ENCODE assay signal across 17 cellular contexts in genomic region chr9:3948826-3949578, GRCh38.
DNase-seq lines count a peak whose midpoint lies in the region; ATAC-seq and TF ChIP-seq lines count a peak whose summit lies in the region.
"Had no signal": no experiment of that assay in that cellular context is flagged by ENCODE, and none has a peak within 500 bp of the region (broad histone marks: within the 10 kb centered on the region; RNA-seq: fewer than 3 reads in every experiment).

No MANE protein-coding gene starts in this region.

- H3K27me3 ChIP-seq in PC-3 (ENCODE audit: low read length) (no peaks in the 10 kb centered on the region), neural progenitor cell (no peaks in the 10 kb centered on the region), breast epithelium (no peaks in the 10 kb centered on the region)
- H3K27me3 ChIP-seq: cardiac muscle cell had no signal

- no peak overlapping the region for H3K4me3 Mint-ChIP-seq in neural progenitor cell
- no peak overlapping the region for H3K4me3 Mint-ChIP-seq in natural killer cell
- H3K4me3 Mint-ChIP-seq: endodermal cell, T-helper 17 cell had no signal

- H3K9me2 ChIP-seq in PC-3 (replicated peaks; ENCODE audit: low read length): no peaks in the 10 kb centered on the region

- H3K4me1 Mint-ChIP-seq in neural progenitor cell (peaks cover 18% of the 10 kb centered on the region), natural killer cell (no peaks in the 10 kb centered on the region)
- H3K4me1 Mint-ChIP-seq: T-helper 17 cell had no signal

- H2AFZ ChIP-seq in PC-3 (ENCODE audit: low read length): no peak overlapping the region
- H2AFZ ChIP-seq in neural progenitor cell (replicated peaks): no peak overlapping the region
- H2AFZ ChIP-seq: parathyroid adenoma had no signal

- peak overlapping the region; percentile 72 for H3K27ac Mint-ChIP-seq in neural progenitor cell
- no peak overlapping the region for H3K27ac Mint-ChIP-seq in natural killer cell
- H3K27ac Mint-ChIP-seq: endodermal cell, T-helper 17 cell had no signal

- CTCF ChIA-PET in PC-3 (lab: Charles Lee): no interaction called here

- TF ChIP-seq CTCF in PC-3 (conservative IDR thresholded peaks at IDR 0.05; ENCODE audit: low read depth, low read length): no peak
- no peak for TF ChIP-seq CTCF in fibroblast of pulmonary artery (IDR thresholded peaks at IDR 0.05; ENCODE audit: low read length, missing control alignments)
- no peak for TF ChIP-seq CTCF in neural progenitor cell (IDR thresholded peaks at IDR 0.05)
- TF ChIP-seq CTCF in natural killer cell (IDR thresholded peaks at IDR 0.05): no peak
- TF ChIP-seq CTCF in breast epithelium (IDR thresholded peaks at IDR 0.05): no peak

- no peak for TF ChIP-seq POLR2A in breast epithelium (IDR thresholded peaks at IDR 0.05)

- H3K4me3 ChIP-seq in PC-3 (ENCODE audit: low read length): no peak overlapping the region
- H3K4me3 ChIP-seq in fibroblast of pulmonary artery (replicated peaks; ENCODE audit: low read depth, low read length): no peak overlapping the region
- no peak overlapping the region for H3K4me3 ChIP-seq in neural progenitor cell
- no peak overlapping the region for H3K4me3 ChIP-seq in breast epithelium
- H3K4me3 ChIP-seq: cardiac muscle cell had no signal

- DNase-seq in Daoy (ENCODE audit: low read depth) (peak; percentile 35), PC-3 (peak; percentile 11), fibroblast of pulmonary artery (ENCODE audit: low read depth) (peak; percentile 81), neural progenitor cell (ENCODE audit: low spot score) (no peak), superior temporal gyrus (ENCODE audit: extremely low spot score) (no peak), SW480 (ENCODE audit: low spot score) (no peak), natural killer cell (no peak), breast epithelium (ENCODE audit: low spot score in 2 of 2) (no peak)
- DNase-seq: activated gamma-delta T cell treated with Interleukin-2 at 50 U/mL for 16 hours, endodermal cell, GDM1, NCI-H187, NCI-H526, T-helper 17 cell had no signal

- peaks cover 1% of the 10 kb centered on the region for H3K36me3 Mint-ChIP-seq in neural progenitor cell
- no peaks in the 10 kb centered on the region for H3K36me3 Mint-ChIP-seq in natural killer cell

- H3K9me3 Mint-ChIP-seq in neural progenitor cell: no peaks in the 10 kb centered on the region
- H3K9me3 Mint-ChIP-seq in natural killer cell: no peaks in the 10 kb centered on the region
- H3K9me3 Mint-ChIP-seq: endodermal cell had no signal

- H4K20me1 ChIP-seq in PC-3 (ENCODE audit: low read length) (no peaks in the 10 kb centered on the region), neural progenitor cell (ENCODE audit: low read depth) (no peaks in the 10 kb centered on the region)

- H3F3A ChIP-seq in PC-3 (ENCODE audit: low read length, unreplicated experiment) (no peaks in the 10 kb centered on the region), neural progenitor cell (ENCODE audit: low read depth) (peaks cover 29% of the 10 kb centered on the region)

- intact Hi-C loops in PC-3 (cut with micrococcal nuclease) (no loop called here), natural killer cell (cut with micrococcal nuclease) (no loop called here), breast epithelium (cut with DNase I; ENCODE audit: low total_unique reads) (no loop called here)

- H3K79me2 ChIP-seq in PC-3 (ENCODE audit: low read length) (no peaks in the 10 kb centered on the region), neural progenitor cell (ENCODE audit: low read depth) (peaks cover 59% of the 10 kb centered on the region)
- H3K79me2 ChIP-seq: parathyroid adenoma had no signal

- no TSS peak for BruUV-seq in PC-3 (replicated peaks; lab: Mats Ljungman, UMichigan)

- no peaks in the 10 kb centered on the region for H3K27me3 Mint-ChIP-seq in neural progenitor cell (ENCODE audit: insufficient read depth, low read depth)
- H3K27me3 Mint-ChIP-seq in natural killer cell (ENCODE audit: low read depth in 2 of 2): peaks cover 0 to 9% of the 10 kb centered on the region in 2 donors

- no peaks in the 10 kb centered on the region for H3K4me1 ChIP-seq in PC-3 (ENCODE audit: insufficient read depth, low read length)
- H3K4me1 ChIP-seq in neural progenitor cell: peaks cover 50% of the 10 kb centered on the region
- H3K4me1 ChIP-seq in breast epithelium: no peaks in the 10 kb centered on the region
- H3K4me1 ChIP-seq: parathyroid adenoma had no signal

- no peaks in the 10 kb centered on the region for H3K9me3 ChIP-seq in PC-3 (ENCODE audit: low read length)
- H3K9me3 ChIP-seq in neural progenitor cell (ENCODE audit: low read depth): no peaks in the 10 kb centered on the region
- H3K9me3 ChIP-seq in breast epithelium: no peaks in the 10 kb centered on the region

- no peak for ATAC-seq in PC-3
- no peak for ATAC-seq in natural killer cell
- ATAC-seq: activated CD4-positive, CD25-positive, alpha-beta regulatory T cell treated with anti-CD3 and anti-CD28 coated beads, Interleukin-2, amount 50 U/mL, for 24 hours; T-helper 17 cell had no signal

- H3K9ac ChIP-seq in PC-3 (ENCODE audit: low read length) (no peak overlapping the region), neural progenitor cell (no peak overlapping the region)
- H3K9ac ChIP-seq: parathyroid adenoma had no signal

- no peaks in the 10 kb centered on the region for H3K36me3 ChIP-seq in PC-3 (ENCODE audit: low read depth, low read length)
- H3K36me3 ChIP-seq in neural progenitor cell: no peaks in the 10 kb centered on the region
- no peaks in the 10 kb centered on the region for H3K36me3 ChIP-seq in breast epithelium
- H3K36me3 ChIP-seq: cardiac muscle cell had no signal

- POLR2A ChIA-PET in PC-3 (lab: Charles Lee; ENCODE audit: unreplicated experiment): no interaction called here

- H3K27ac ChIP-seq in PC-3 (ENCODE audit: low read length) (no peak overlapping the region), neural progenitor cell (no peak overlapping the region), breast epithelium (no peak overlapping the region)
- H3K27ac ChIP-seq: cardiac muscle cell, parathyroid adenoma had no signal

- no peak overlapping the region for H3K4me2 ChIP-seq in PC-3 (ENCODE audit: low read length)
- no peak overlapping the region for H3K4me2 ChIP-seq in neural progenitor cell

Comparison
In these comparisons a context has a peak if more than half of its experiments do, and no peak if none do; other contexts are left out.
1. DNase-seq: peak in Daoy (single experiment), PC-3 (single experiment) and fibroblast of pulmonary artery (single experiment); none in neural progenitor cell (single experiment), superior temporal gyrus (single experiment), SW480 (single experiment), natural killer cell (single experiment) and breast epithelium (0 of 2).